ENCODE assay signal across 9 cellular contexts in genomic region chr16:50093607-50094570, GRCh38. TPM values are rescaled to one million over a fixed set of nuclear protein-coding genes. Genes with fewer than 3 reads are reported as not detected.
DNase-seq lines count a peak whose midpoint lies in the region; ATAC-seq, FAIRE-seq and TF ChIP-seq lines count a peak whose summit lies in the region.
"Had no signal": no experiment of that assay in that cellular context is flagged by ENCODE, and none has a peak within 500 bp of the region (broad histone marks: within the 10 kb centered on the region; RNA-seq: fewer than 3 reads in every experiment).

No MANE protein-coding gene starts in this region.

- FAIRE-seq in HepG2 (lab: Jason Lieb, UNC): no peak

- TF ChIP-seq RAD21 in liver (IDR thresholded peaks at IDR 0.05): peak in 1 of 2 donors; percentile 16
- TF ChIP-seq RAD21 in HepG2 (CRISPR knock-in tag; IDR thresholded peaks at IDR 0.05): no peak

- H3K4me1 ChIP-seq in liver (ENCODE audit: control insufficient read depth in 4 of 4, insufficient read depth in 4 of 4, low read length in 3 of 4) (no peaks in the 10 kb centered on the region), HepG2 (ENCODE audit: insufficient read depth, low read length) (no peaks in the 10 kb centered on the region), vagina (no peaks in the 10 kb centered on the region)

- no peak overlapping the region for H2AFZ ChIP-seq in HepG2 (ENCODE audit: low read length)

- WGBS in liver: 81% methylated on average over 13 of the region's 13 CpGs
- 96% methylated on average over 13 of the region's 13 CpGs for WGBS in HepG2 (ENCODE audit: low lambda C conversion rate)

- intact Hi-C loops in HepG2 (cut with micrococcal nuclease; ENCODE audit: unreplicated experiment) (no loop called here), vagina (cut with DNase I) (no loop called here)

- no peak for ATAC-seq in HepG2
- ATAC-seq in HG02970 (IDR thresholded peaks at IDR 0.05; ENCODE audit: low FRiP score, unreplicated experiment): no peak

- no peaks in the 10 kb centered on the region for H4K20me1 ChIP-seq in HepG2 (ENCODE audit: insufficient read depth, low read length)

- no peak overlapping the region for H3K4me2 ChIP-seq in HepG2 (ENCODE audit: low read depth, low read length)

- no peaks in the 10 kb centered on the region for H3K27me3 ChIP-seq in liver (ENCODE audit: control insufficient read depth in 4 of 4, insufficient read depth in 4 of 4, low read length in 3 of 4)
- no peaks in the 10 kb centered on the region for H3K27me3 ChIP-seq in HepG2 (ENCODE audit: control insufficient read depth in 1 of 2, insufficient read depth in 2 of 2, low read length in 2 of 2)
- no peaks in the 10 kb centered on the region for H3K27me3 ChIP-seq in vagina

- in situ Hi-C loops in HepG2 (cut with HindIII; ENCODE audit: extremely low pct_ligation_motif_present, low pct_unique_long_range_greater_than_20kb): no loop called here

- H3K9me3 ChIP-seq in liver (ENCODE audit: control insufficient read depth in 4 of 4, low read length in 3 of 4): no peaks in the 10 kb centered on the region
- H3K9me3 ChIP-seq in HepG2 (ENCODE audit: low read length): no peaks in the 10 kb centered on the region
- H3K9me3 ChIP-seq in vagina: no peaks in the 10 kb centered on the region

- H3K4me3 ChIP-seq in liver (ENCODE audit: low read depth in 1 of 3, low read length in 3 of 3) (no peak overlapping the region), HepG2 (replicated peaks in 1 of 3; ENCODE audit: insufficient read depth in 1 of 3, low read depth in 2 of 3, low read length in 3 of 3) (no peak overlapping the region), vagina (no peak overlapping the region)

- TF ChIP-seq CTCF in liver (IDR thresholded peaks at IDR 0.05; ENCODE audit: low read depth, low read length, missing input control): no peak
- no peak for TF ChIP-seq CTCF in HepG2 (CRISPR knock-in tag; IDR thresholded peaks at IDR 0.05)
- no peak for TF ChIP-seq CTCF in vagina (IDR thresholded peaks at IDR 0.05)

- POLR2A ChIA-PET in HepG2 (lab: Yijun Ruan, JAX): no interaction called here

- H3K9ac ChIP-seq in liver (ENCODE audit: low read depth in 1 of 2, low read length in 2 of 2) (no peak overlapping the region), HepG2 (ENCODE audit: insufficient read depth, low read depth, low read length) (no peak overlapping the region)

- no peaks in the 10 kb centered on the region for H3K79me2 ChIP-seq in HepG2 (ENCODE audit: insufficient read depth, low read length)

- TF ChIP-seq EP300 in HepG2 (IDR thresholded peaks at IDR 0.05; ENCODE audit: low read depth in 2 of 2, low read length in 2 of 2): no peak
- no peak for TF ChIP-seq EP300 in HepG2 (CRISPR knock-in tag; IDR thresholded peaks at IDR 0.05; ENCODE audit: borderline replicate concordance)

- peak overlapping the region; percentile 42 to 72 for H3K27ac ChIP-seq in liver (ENCODE audit: low read depth in 1 of 2, low read length in 2 of 2)
- no peak overlapping the region for H3K27ac ChIP-seq in HepG2 (ENCODE audit: extremely low read length, insufficient read depth, low read length)
- no peak overlapping the region for H3K27ac ChIP-seq in vagina

- no TSS peak for BruUV-seq in HepG2 (replicated peaks; lab: Mats Ljungman, UMichigan)

- CTCF ChIA-PET in HepG2 (lab: Yijun Ruan, JAX; ENCODE audit: low intra/inter-chr PET ratio, low total read pairs): no interaction called here

- TF ChIP-seq POLR2A in HepG2 (IDR thresholded peaks at IDR 0.05; ENCODE audit: insufficient read depth in 1 of 2, low read depth in 2 of 2, low read length in 2 of 2) (no peak), vagina (IDR thresholded peaks at IDR 0.05) (no peak)

- no peak for DNase-seq in HepG2 (ENCODE audit: low spot score)
- peak; percentile 15 for DNase-seq in cerebellar cortex (ENCODE audit: low spot score)
- peak; percentile 5 for DNase-seq in middle frontal gyrus (ENCODE audit: extremely low spot score, low spot score)
- DNase-seq in vagina (ENCODE audit: extremely low spot score in 2 of 2): no peak
- no peak for DNase-seq in COLO668 (lab: John Stamatoyannopoulos, UW; ENCODE audit: unreplicated experiment)
- no peak for DNase-seq in DMS 273 (lab: John Stamatoyannopoulos, UW; ENCODE audit: unreplicated experiment)
- DNase-seq: NCI-H1417 had no signal

- H3K36me3 ChIP-seq in liver (ENCODE audit: control insufficient read depth in 4 of 4, insufficient read depth in 3 of 4, low read depth in 1 of 4, low read length in 3 of 4) (peaks cover 1 to 8% (median 3%) of the 10 kb centered on the region in 4 donors), HepG2 (replicated peaks in 1 of 2; ENCODE audit: control insufficient read depth in 1 of 2, insufficient read depth in 2 of 2, low read length in 2 of 2) (peaks cover 5 to 36% of the 10 kb centered on the region in 2 experiments; a peak in 4 of 5 replicates), vagina (peaks cover 0 to 13% of the 10 kb centered on the region in 2 donors)

TF ChIP-seq in HepG2, 621 proteins besides CTCF, POLR2A, EP300 and RAD21 (continues in another document):
- TF ChIP-seq E2F5 (CRISPR knock-in tag; conservative IDR thresholded peaks at IDR 0.05) (no peak), ZNF747 (CRISPR knock-in tag; IDR thresholded peaks at IDR 0.05; ENCODE audit: borderline replicate concordance) (no peak)

RNA-seq across cellular contexts. Expression of gene HEATR3, which starts 28.1 kb away (rescaled TPM):
- total RNA-seq in liver (10 to 100 TPM; 12.6 to 24.3 TPM), HepG2 (2016; rRNA removed; fragmentation: Illumina TruSeq; extraction: Trizol) (52.4 and 60.2 TPM in 2 replicates), vagina (16.5 TPM)
- polyA plus RNA-seq in liver (1 to 10 TPM; 3.8 to 6.8 TPM), HepG2 (2011; rRNA removed) (22.4 and 26.8 TPM in 2 replicates)
- 12.4 and 12.6 TPM in 2 replicates for total RNA-seq in HepG2 (2016; cell fraction: cytosol; rRNA removed; fragmentation: Illumina TruSeq; extraction: Trizol; ENCODE audit: low read depth)
- 53.9 and 59.2 TPM in 2 replicates for total RNA-seq in HepG2 (2016; cell fraction: insoluble cytoplasmic fraction; rRNA removed; fragmentation: Illumina TruSeq; extraction: Trizol)
- 26.4 and 27.6 TPM in 2 replicates for total RNA-seq in HepG2 (2016; cell fraction: membrane; rRNA removed; fragmentation: Illumina TruSeq; extraction: Trizol)
- 47.4 and 53.4 TPM in 2 replicates for total RNA-seq in HepG2 (2016; cell fraction: nucleus; rRNA removed; fragmentation: Illumina TruSeq; extraction: Trizol)
- 15.4 and 17.6 TPM in 2 replicates for polyA plus RNA-seq in HepG2 (2011; cell fraction: cytosol; rRNA removed)
- 77.8 and 81.6 TPM in 2 replicates for polyA plus RNA-seq in HepG2 (2011; cell fraction: nucleus; rRNA removed)
- 17.6 and 19.5 TPM in 2 replicates for polyA plus RNA-seq in HepG2 (2012)
- polyA plus RNA-seq in HepG2 (2016; cell fraction: cytosol; fragmentation: Illumina TruSeq; extraction: Trizol; ENCODE audit: low read depth): 4.8 and 5.2 TPM in 2 replicates
- polyA plus RNA-seq in HepG2 (2016; cell fraction: insoluble cytoplasmic fraction; fragmentation: Illumina TruSeq; extraction: Trizol; ENCODE audit: low read depth): 34.2 and 38.9 TPM in 2 replicates
- 11.1 and 12.7 TPM in 2 replicates for polyA plus RNA-seq in HepG2 (2016; cell fraction: membrane; fragmentation: Illumina TruSeq; extraction: Trizol; ENCODE audit: low read depth)
- 85.8 and 86.3 TPM in 2 replicates for polyA plus RNA-seq in HepG2 (2016; cell fraction: nucleus; fragmentation: Illumina TruSeq; extraction: Trizol; ENCODE audit: insufficient read depth, low read depth)
- 29.3 and 29.9 TPM in 2 replicates for polyA minus RNA-seq in HepG2 (2011; rRNA and poly(A)+ RNA removed; ENCODE audit: low replicate concordance)
- polyA minus RNA-seq in HepG2 (2011; cell fraction: cytosol; rRNA and poly(A)+ RNA removed): 12.7 and 13.7 TPM in 2 replicates
- polyA minus RNA-seq in HepG2 (2011; cell fraction: nucleus; rRNA and poly(A)+ RNA removed): 28.8 and 30.3 TPM in 2 replicates

RNA-seq across cellular contexts. Expression of gene TENT4B, which starts 59.2 kb away (rescaled TPM):
- total RNA-seq in liver: 10 to 100 TPM in 1 of 2 donors, 1 to 10 TPM in 1; 7.5 to 10.8 TPM
- 1 to 10 TPM; 4.2 to 8.3 TPM for polyA plus RNA-seq in liver
- 32.8 and 36.0 TPM in 2 replicates for total RNA-seq in HepG2 (2016; rRNA removed; fragmentation: Illumina TruSeq; extraction: Trizol)
- total RNA-seq in HepG2 (2016; cell fraction: cytosol; rRNA removed; fragmentation: Illumina TruSeq; extraction: Trizol; ENCODE audit: low read depth): 2.9 and 4.3 TPM in 2 replicates
- total RNA-seq in HepG2 (2016; cell fraction: insoluble cytoplasmic fraction; rRNA removed; fragmentation: Illumina TruSeq; extraction: Trizol): 32.0 and 35.5 TPM in 2 replicates
- total RNA-seq in HepG2 (2016; cell fraction: membrane; rRNA removed; fragmentation: Illumina TruSeq; extraction: Trizol): 13.6 and 15.7 TPM in 2 replicates
- total RNA-seq in HepG2 (2016; cell fraction: nucleus; rRNA removed; fragmentation: Illumina TruSeq; extraction: Trizol): 27.7 and 32.7 TPM in 2 replicates
- 12.0 and 15.0 TPM in 2 replicates for polyA plus RNA-seq in HepG2 (2011; rRNA removed)
- 6.2 and 9.6 TPM in 2 replicates for polyA plus RNA-seq in HepG2 (2011; cell fraction: cytosol; rRNA removed)
- 7.0 and 7.5 TPM in 2 replicates for polyA plus RNA-seq in HepG2 (2011; cell fraction: nucleus; rRNA removed)
- polyA plus RNA-seq in HepG2 (2012): 12.9 and 15.1 TPM in 2 replicates
- polyA plus RNA-seq in HepG2 (2016; cell fraction: cytosol; fragmentation: Illumina TruSeq; extraction: Trizol; ENCODE audit: low read depth): 0.93 and 0.94 TPM in 2 replicates
- 29.7 and 32.3 TPM in 2 replicates for polyA plus RNA-seq in HepG2 (2016; cell fraction: insoluble cytoplasmic fraction; fragmentation: Illumina TruSeq; extraction: Trizol; ENCODE audit: low read depth)
- polyA plus RNA-seq in HepG2 (2016; cell fraction: membrane; fragmentation: Illumina TruSeq; extraction: Trizol; ENCODE audit: low read depth): 5.3 and 6.4 TPM in 2 replicates
- 32.1 and 32.7 TPM in 2 replicates for polyA plus RNA-seq in HepG2 (2016; cell fraction: nucleus; fragmentation: Illumina TruSeq; extraction: Trizol; ENCODE audit: insufficient read depth, low read depth)
- polyA minus RNA-seq in HepG2 (2011; rRNA and poly(A)+ RNA removed; ENCODE audit: low replicate concordance): 11.8 and 15.0 TPM in 2 replicates
- 21.1 and 22.3 TPM in 2 replicates for polyA minus RNA-seq in HepG2 (2011; cell fraction: cytosol; rRNA and poly(A)+ RNA removed)
- 33.9 and 35.8 TPM in 2 replicates for polyA minus RNA-seq in HepG2 (2011; cell fraction: nucleus; rRNA and poly(A)+ RNA removed)
- total RNA-seq in vagina: 14.0 TPM

Comparison
In these comparisons a context has a peak if more than half of its experiments do, and no peak if none do; other contexts are left out.
1. H3K27ac ChIP-seq: peak in liver (2 of 2); none in HepG2 (single experiment) and vagina (single experiment).
2. DNase-seq: peak in cerebellar cortex (single experiment) and middle frontal gyrus (single experiment); none in HepG2 (single experiment), vagina (0 of 2), COLO668 (single experiment) and DMS 273 (single experiment).